In the genomic region with DNA sequence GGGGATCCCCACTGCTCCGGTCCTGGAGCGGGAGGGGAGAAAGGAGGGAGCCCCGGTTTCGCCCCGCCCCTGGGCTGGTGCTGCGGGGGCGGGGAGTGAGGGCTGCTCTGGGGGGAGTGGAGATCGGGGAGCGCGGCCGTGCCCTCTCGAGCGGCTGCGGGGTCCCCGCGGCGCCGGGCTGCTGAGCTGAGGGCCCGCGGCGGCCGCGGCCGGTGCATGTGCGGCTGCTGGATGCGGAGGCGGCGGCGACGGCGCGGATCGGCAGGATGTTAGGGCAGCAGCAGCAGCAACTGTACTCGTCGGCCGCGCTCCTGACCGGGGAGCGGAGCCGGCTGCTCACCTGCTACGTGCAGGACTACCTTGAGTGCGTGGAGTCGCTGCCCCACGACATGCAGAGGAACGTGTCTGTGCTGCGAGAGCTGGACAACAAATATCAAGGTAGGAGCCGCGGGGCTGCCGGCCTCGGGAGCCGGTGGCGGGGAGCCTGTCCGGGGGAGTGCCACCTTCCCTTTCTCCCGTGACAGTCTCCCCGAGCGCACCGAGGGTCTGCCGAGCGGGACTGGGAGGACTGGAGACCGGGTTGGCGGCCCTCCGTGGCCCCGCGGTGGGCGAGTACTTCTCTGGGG, we compare ENCODE assay signal across 8 cellular contexts. TPM values are rescaled to one million over a fixed set of nuclear protein-coding genes. Genes with fewer than 3 reads are reported as not detected.
DNase-seq lines count a peak whose midpoint lies in the region; ATAC-seq and TF ChIP-seq lines count a peak whose summit lies in the region.

A gene with protein sequence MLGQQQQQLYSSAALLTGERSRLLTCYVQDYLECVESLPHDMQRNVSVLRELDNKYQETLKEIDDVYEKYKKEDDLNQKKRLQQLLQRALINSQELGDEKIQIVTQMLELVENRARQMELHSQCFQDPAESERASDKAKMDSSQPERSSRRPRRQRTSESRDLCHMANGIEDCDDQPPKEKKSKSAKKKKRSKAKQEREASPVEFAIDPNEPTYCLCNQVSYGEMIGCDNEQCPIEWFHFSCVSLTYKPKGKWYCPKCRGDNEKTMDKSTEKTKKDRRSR (plus strand): TSS at position 129 of the 626 bp plus-strand sequence. CDS start 138 bp downstream, at position 267.

- no peaks in the 10 kb centered on the region for H3K27me3 Mint-ChIP-seq in activated T-helper 1 cell treated with anti-CD3 and anti-CD28 coated beads, Interleukin-12 subunit alpha, Interleukin-12 subunit beta, Interleukin-2, Interleukin-4 antibody, amounts not matched to agents 30 ng/mL and 10 ng/mL and 1 ng/mL, durations not matched to agents 14 hours and 24 hours and 36 hours (ENCODE audit: insufficient read depth)

- H3K9me3 ChIP-seq in parathyroid adenoma (ENCODE audit: control insufficient read depth, low read length) = no peaks in the 10 kb centered on the region

- ATAC-seq in GM18873 (IDR thresholded peaks at IDR 0.05; ENCODE audit: low FRiP score, unreplicated experiment) (peak; percentile 34), HG03066 (IDR thresholded peaks at IDR 0.05; ENCODE audit: low read depth, unreplicated experiment) (peak; percentile 49)

- H3K36me3 ChIP-seq in parathyroid adenoma (ENCODE audit: control insufficient read depth, insufficient read depth, low read length) = no peaks in the 10 kb centered on the region

- intact Hi-C loops in activated T-helper 1 cell treated with anti-CD3 and anti-CD28 coated beads, Interleukin-12 subunit alpha, Interleukin-12 subunit beta, Interleukin-2, Interleukin-4 antibody, amounts not matched to agents 30 ng/mL and 10 ng/mL and 1 ng/mL, durations not matched to agents 14 hours and 24 hours and 36 hours (cut with micrococcal nuclease) = loop anchor here (1.0 to 10.0 kb wide), 13 partner anchors 61 to 1970 kb away; partner anchors contain the start of genes ACSL1, CASP3, CCDC110 and CDKN2AIP

- no peaks in the 10 kb centered on the region for H3K4me1 ChIP-seq in parathyroid adenoma

- H3K27me3 ChIP-seq in parathyroid adenoma (ENCODE audit: control insufficient read depth, insufficient read depth, low read length) = no peaks in the 10 kb centered on the region

- no peaks in the 10 kb centered on the region for H3K9me3 Mint-ChIP-seq in activated T-helper 1 cell treated with anti-CD3 and anti-CD28 coated beads, Interleukin-12 subunit alpha, Interleukin-12 subunit beta, Interleukin-2, Interleukin-4 antibody, amounts not matched to agents 30 ng/mL and 10 ng/mL and 1 ng/mL, durations not matched to agents 14 hours and 24 hours and 36 hours

- DNase-seq in COR-L47 (lab: John Stamatoyannopoulos, UW) = peak; percentile 78
- DNase-seq in NCI-H2227 treated with DMSO at 0.1 percent for 48 hours (lab: John Stamatoyannopoulos, UW) = peak; percentile 39
- DNase-seq in activated T-helper 1 cell treated with anti-CD3 and anti-CD28 coated beads, Interleukin-12 subunit alpha, Interleukin-12 subunit beta, Interleukin-2, Interleukin-4 antibody, amounts not matched to agents 30 ng/mL and 10 ng/mL and 1 ng/mL, durations not matched to agents 14 hours and 24 hours and 36 hours (ENCODE audit: low spot score) = no peak
- DNase-seq in glomerular visceral epithelial cell (ENCODE audit: extremely low spot score) = peak; percentile 84
- DNase-seq in stimulated activated CD4-positive, alpha-beta T cell treated with anti-CD3 and anti-CD28 coated beads, Interleukin-4, amount 100 ng/mL, for 4 hours = no peak

- H3K4me2 ChIP-seq in parathyroid adenoma (ENCODE audit: low read length) = peak within 1 kb of the TSS; percentile 99

- H3K27ac Mint-ChIP-seq in activated T-helper 1 cell treated with anti-CD3 and anti-CD28 coated beads, Interleukin-12 subunit alpha, Interleukin-12 subunit beta, Interleukin-2, Interleukin-4 antibody, amounts not matched to agents 30 ng/mL and 10 ng/mL and 1 ng/mL, durations not matched to agents 14 hours and 24 hours and 36 hours = peak within 1 kb of the TSS; percentile 97

- peak within 1 kb of the TSS; percentile 67 for H3K9ac ChIP-seq in parathyroid adenoma

- TF ChIP-seq CTCF in parathyroid adenoma (IDR thresholded peaks at IDR 0.05) = no peak

- H3K36me3 Mint-ChIP-seq in activated T-helper 1 cell treated with anti-CD3 and anti-CD28 coated beads, Interleukin-12 subunit alpha, Interleukin-12 subunit beta, Interleukin-2, Interleukin-4 antibody, amounts not matched to agents 30 ng/mL and 10 ng/mL and 1 ng/mL, durations not matched to agents 14 hours and 24 hours and 36 hours (ENCODE audit: low read depth) = peaks cover 4% of the 10 kb centered on the region

- H3K27ac ChIP-seq in parathyroid adenoma = peak within 1 kb of the TSS; percentile 96

- peaks cover 23% of the 10 kb centered on the region for H3K4me1 Mint-ChIP-seq in activated T-helper 1 cell treated with anti-CD3 and anti-CD28 coated beads, Interleukin-12 subunit alpha, Interleukin-12 subunit beta, Interleukin-2, Interleukin-4 antibody, amounts not matched to agents 30 ng/mL and 10 ng/mL and 1 ng/mL, durations not matched to agents 14 hours and 24 hours and 36 hours (ENCODE audit: low read depth)

- H3K79me2 ChIP-seq in parathyroid adenoma = no peaks in the 10 kb centered on the region

- H2AFZ ChIP-seq in parathyroid adenoma = peak within 1 kb of the TSS; percentile 96

- H3K4me3 ChIP-seq in parathyroid adenoma (ENCODE audit: low read depth, low read length) = peak within 1 kb of the TSS; percentile 88

- peak within 1 kb of the TSS; percentile 94 for H3K4me3 Mint-ChIP-seq in activated T-helper 1 cell treated with anti-CD3 and anti-CD28 coated beads, Interleukin-12 subunit alpha, Interleukin-12 subunit beta, Interleukin-2, Interleukin-4 antibody, amounts not matched to agents 30 ng/mL and 10 ng/mL and 1 ng/mL, durations not matched to agents 14 hours and 24 hours and 36 hours

RNA-seq across cellular contexts. Expression of the gene that starts here (rescaled TPM):
- 11.6 and 12.2 TPM in 2 replicates for total RNA-seq in activated T-helper 1 cell treated with anti-CD3 and anti-CD28 coated beads, Interleukin-12 subunit alpha, Interleukin-12 subunit beta, Interleukin-2, Interleukin-4 antibody, amounts not matched to agents 30 ng/mL and 10 ng/mL and 1 ng/mL, durations not matched to agents 14 hours and 24 hours and 36 hours

Comparison
In these comparisons a context has a peak if more than half of its experiments do, and no peak if none do; other contexts are left out.
1. DNase-seq: peak in COR-L47 (single experiment), NCI-H2227 treated with DMSO at 0.1 percent for 48 hours (single experiment) and glomerular visceral epithelial cell (single experiment); none in activated T-helper 1 cell treated with anti-CD3 and anti-CD28 coated beads, Interleukin-12 subunit alpha, Interleukin-12 subunit beta, Interleukin-2, Interleukin-4 antibody, amounts not matched to agents 30 ng/mL and 10 ng/mL and 1 ng/mL, durations not matched to agents 14 hours and 24 hours and 36 hours (single experiment) and stimulated activated CD4-positive, alpha-beta T cell treated with anti-CD3 and anti-CD28 coated beads, Interleukin-4, amount 100 ng/mL, for 4 hours (0 of 2).